11 cellular contexts compared by ENCODE assay signal in the genomic region with DNA sequence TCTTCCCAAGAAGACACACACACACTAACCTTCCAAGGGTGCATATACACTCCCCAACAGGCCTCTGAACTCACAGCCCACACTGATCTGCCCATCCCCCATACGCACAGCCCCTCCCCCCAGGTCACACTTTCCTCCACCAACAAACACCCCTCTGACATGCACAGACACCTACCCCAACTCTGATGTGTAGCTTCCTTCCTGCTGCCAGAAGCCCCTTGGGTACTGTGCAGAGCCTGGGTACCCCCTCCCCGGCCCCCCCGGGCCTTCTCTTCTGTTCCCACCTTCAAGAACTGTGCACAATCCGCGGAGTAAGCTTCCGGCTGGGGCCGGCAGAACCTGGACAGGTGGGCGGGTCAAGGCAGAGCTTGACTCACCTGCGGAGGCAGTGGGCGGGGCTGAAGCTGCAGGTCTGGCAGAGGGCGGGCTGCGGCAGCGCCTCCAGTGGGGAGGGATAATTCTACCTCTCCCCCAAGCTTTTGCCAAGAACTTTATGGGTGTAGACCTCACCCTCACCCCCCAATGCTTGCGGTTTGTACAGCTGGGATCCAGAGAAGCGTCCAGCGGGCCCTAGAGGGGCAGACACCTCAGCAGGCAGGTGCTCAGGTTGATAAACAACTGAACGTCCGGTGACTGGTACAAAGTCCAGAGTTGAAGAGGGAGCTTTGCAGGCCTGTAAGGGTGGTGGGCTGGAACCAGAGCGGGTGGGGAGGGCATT. TPM values are rescaled to one million over a fixed set of nuclear protein-coding genes. Genes with fewer than 3 reads are reported as not detected.
DNase-seq lines count a peak whose midpoint lies in the region; ATAC-seq and TF ChIP-seq lines count a peak whose summit lies in the region.
"Had no signal": no experiment of that assay in that cellular context is flagged by ENCODE, and none has a peak within 500 bp of the region (broad histone marks: within the 10 kb centered on the region; RNA-seq: fewer than 3 reads in every experiment).

TSS of gene C1orf210 (minus strand) at position 313 of the 718 bp plus-strand sequence. CDS start 2,311 bp downstream, outside the sequence.

- H3K9me3 Mint-ChIP-seq in T-cell = no peaks in the 10 kb centered on the region

- H3K4me1 Mint-ChIP-seq in T-cell = no peaks in the 10 kb centered on the region

- ATAC-seq in mucosa of descending colon (peak; percentile 94), T-cell (replicated peaks in 1 of 4) (no peak)

- DNase-seq in COR-L47 (lab: John Stamatoyannopoulos, UW) = peak; percentile 88
- peak; percentile 58 for DNase-seq in NCI-H146 treated with DMSO at 0.1 percent for 48 hours (lab: John Stamatoyannopoulos, UW; ENCODE audit: unreplicated experiment)
- DNase-seq in colonic mucosa = peak; percentile 95
- DNase-seq in mucosa of descending colon = peak; percentile 94 to 95 (median 95)
- DNase-seq in T-helper 2 cell = no peak
- no peak for DNase-seq in T-cell
- no peak for DNase-seq in hypothalamus (lab: John Stamatoyannopoulos, UW)
- DNase-seq in WERI-Rb-1 = no peak
- DNase-seq: SJCRH30, tibial artery had no signal

- H3K4me3 ChIP-seq in colonic mucosa = peak within 1 kb of the TSS; percentile 36
- H3K4me3 ChIP-seq in mucosa of descending colon = peak within 1 kb of the TSS; percentile 14
- H3K4me3 ChIP-seq in WERI-Rb-1 (ENCODE audit: low read depth, low read length) = no peak within 1 kb of the TSS
- H3K4me3 ChIP-seq: SJCRH30, tibial artery had no signal

- H3K36me3 ChIP-seq in colonic mucosa = no peaks in the 10 kb centered on the region
- no peaks in the 10 kb centered on the region for H3K36me3 ChIP-seq in mucosa of descending colon (ENCODE audit: low read depth)
- H3K36me3 ChIP-seq in WERI-Rb-1 = no peaks in the 10 kb centered on the region
- H3K36me3 ChIP-seq: SJCRH30, tibial artery had no signal

- TF ChIP-seq CTCF in colonic mucosa (IDR thresholded peaks at IDR 0.05) (peak; percentile 28), mucosa of descending colon (IDR thresholded peaks at IDR 0.05) (peak; percentile 21), WERI-Rb-1 (IDR thresholded peaks at IDR 0.05; ENCODE audit: low read depth, low read length) (no peak)

- peak within 1 kb of the TSS; percentile 85 for H3K27ac ChIP-seq in colonic mucosa
- H3K27ac ChIP-seq in WERI-Rb-1 = no peak within 1 kb of the TSS
- H3K27ac ChIP-seq: SJCRH30, tibial artery had no signal

- H3K9ac ChIP-seq in colonic mucosa (ENCODE audit: low read depth in 2 of 2, low read length in 2 of 2) = peak within 1 kb of the TSS; percentile 65 to 93

- H3K9me3 ChIP-seq in colonic mucosa (no peaks in the 10 kb centered on the region), mucosa of descending colon (no peaks in the 10 kb centered on the region), WERI-Rb-1 (ENCODE audit: severe bottlenecking) (no peaks in the 10 kb centered on the region)
- H3K9me3 ChIP-seq: SJCRH30, tibial artery had no signal

- H3K27me3 Mint-ChIP-seq in T-cell = peaks cover 5 to 11% of the 10 kb centered on the region in 2 donors
- H3K27me3 Mint-ChIP-seq: activated naive CD8-positive, alpha-beta T cell had no signal

- no peak within 1 kb of the TSS for H3K27ac Mint-ChIP-seq in T-cell
- H3K27ac Mint-ChIP-seq: activated naive CD8-positive, alpha-beta T cell had no signal

- no peaks in the 10 kb centered on the region for H3K27me3 ChIP-seq in colonic mucosa
- no peaks in the 10 kb centered on the region for H3K27me3 ChIP-seq in WERI-Rb-1 (ENCODE audit: insufficient read depth, low read depth, severe bottlenecking)
- H3K27me3 ChIP-seq: SJCRH30 had no signal

- intact Hi-C loops in colonic mucosa (cut with DNase I) (no loop called here), mucosa of descending colon (cut with DNase I, micrococcal nuclease) (no loop called here)

- CTCF ChIA-PET in T-cell (lab: Charles Lee) = no interaction called here

- POLR2A ChIA-PET in T-cell (lab: Charles Lee) = no interaction called here

- no peaks in the 10 kb centered on the region for H3K36me3 Mint-ChIP-seq in T-cell
- H3K36me3 Mint-ChIP-seq: activated naive CD8-positive, alpha-beta T cell had no signal

- H3K4me1 ChIP-seq in colonic mucosa = no peaks in the 10 kb centered on the region
- H3K4me1 ChIP-seq in mucosa of descending colon (ENCODE audit: low read depth) = peaks cover 7% of the 10 kb centered on the region
- H3K4me1 ChIP-seq: SJCRH30, tibial artery had no signal

- no peak within 1 kb of the TSS for H3K4me3 Mint-ChIP-seq in T-cell
- H3K4me3 Mint-ChIP-seq: activated naive CD8-positive, alpha-beta T cell had no signal

RNA-seq across cellular contexts. Expression of gene C1orf210, which starts in this region (rescaled TPM):
- 10 to 100 TPM; 67.4 to 94.3 TPM for total RNA-seq in colonic mucosa
- total RNA-seq in mucosa of descending colon = 100 to 1,000 TPM in 1 of 3 donors, 10 to 100 TPM in 2; 33.1 to 102 (median 63.3) TPM
- under 1 TPM in 2 of 5 donors, not detected in 3; 0.16 to 0.32 TPM for total RNA-seq in T-cell
- total RNA-seq: SJCRH30 had no signal

Comparison
In these comparisons a context has a peak if more than half of its experiments do, and no peak if none do; other contexts are left out.
1. RNA of gene C1orf210 (total RNA-seq): 67.4 to 94.3 TPM in colonic mucosa and 33.1 to 102 TPM in mucosa of descending colon; 0.16 to 0.32 TPM in T-cell; every median in the first group is over 10 times any median in the second.
2. DNase-seq: peak in COR-L47 (single experiment), NCI-H146 treated with DMSO at 0.1 percent for 48 hours (single experiment), colonic mucosa (single experiment) and mucosa of descending colon (3 of 3); none in T-helper 2 cell (0 of 5), T-cell (0 of 34), hypothalamus (0 of 51) and WERI-Rb-1 (single experiment).